8 cellular contexts compared by ENCODE assay signal in genomic region chr5:39547548-39548154, GRCh38.
DNase-seq lines count a peak whose midpoint lies in the region; ATAC-seq, FAIRE-seq and TF ChIP-seq lines count a peak whose summit lies in the region.

No MANE protein-coding gene starts in this region.

- H3K4me3 Mint-ChIP-seq in activated CD4-positive, alpha-beta T cell treated with anti-CD3 and anti-CD28 coated beads, Interleukin-2, amount 10 ng/mL, durations not matched to agents 24 days and 14 days: no peak overlapping the region

- H3K27ac ChIP-seq in parathyroid adenoma: no peak overlapping the region

- ATAC-seq in GM18858 (IDR thresholded peaks at IDR 0.05; ENCODE audit: unreplicated experiment): no peak
- no peak for ATAC-seq in HG02938 (IDR thresholded peaks at IDR 0.05; ENCODE audit: unreplicated experiment)

- H3K27me3 ChIP-seq in parathyroid adenoma (ENCODE audit: control insufficient read depth, insufficient read depth, low read length): no peaks in the 10 kb centered on the region

- peak; percentile 65 for TF ChIP-seq CTCF in foreskin fibroblast (IDR thresholded peaks at IDR 0.05; ENCODE audit: low read depth, low read length)
- peak; percentile 62 for TF ChIP-seq CTCF in parathyroid adenoma (IDR thresholded peaks at IDR 0.05)

- peaks cover 2% of the 10 kb centered on the region for H3K4me1 Mint-ChIP-seq in activated CD4-positive, alpha-beta T cell treated with anti-CD3 and anti-CD28 coated beads, Interleukin-2, amount 10 ng/mL, durations not matched to agents 24 days and 14 days

- no peak overlapping the region for H3K27ac Mint-ChIP-seq in activated CD4-positive, alpha-beta T cell treated with anti-CD3 and anti-CD28 coated beads, Interleukin-2, amount 10 ng/mL, durations not matched to agents 24 days and 14 days

- H3K4me2 ChIP-seq in parathyroid adenoma (ENCODE audit: low read length): peak overlapping the region; percentile 21

- H3K79me2 ChIP-seq in parathyroid adenoma: no peaks in the 10 kb centered on the region

- H3K36me3 ChIP-seq in parathyroid adenoma (ENCODE audit: control insufficient read depth, insufficient read depth, low read length): no peaks in the 10 kb centered on the region

- no peaks in the 10 kb centered on the region for H3K36me3 Mint-ChIP-seq in activated CD4-positive, alpha-beta T cell treated with anti-CD3 and anti-CD28 coated beads, Interleukin-2, amount 10 ng/mL, durations not matched to agents 24 days and 14 days (ENCODE audit: low read depth)

- H3K9ac ChIP-seq in parathyroid adenoma: no peak overlapping the region

- no peaks in the 10 kb centered on the region for H3K9me3 ChIP-seq in parathyroid adenoma (ENCODE audit: control insufficient read depth, low read length)

- peak overlapping the region; percentile 30 for H2AFZ ChIP-seq in parathyroid adenoma

- peak; percentile 92 for FAIRE-seq in TTC549 (lab: Jason Lieb, UNC)

- peak; percentile 73 for DNase-seq in activated CD4-positive, alpha-beta T cell treated with anti-CD3 and anti-CD28 coated beads, Interleukin-2, amount 10 ng/mL, durations not matched to agents 24 days and 14 days
- DNase-seq in activated CD4-positive, alpha-beta T cell treated with anti-CD3 and anti-CD28 coated beads for 48 hours: no peak
- DNase-seq in LoVo (ENCODE audit: low spot score) (peak; percentile 61), foreskin fibroblast (peak; percentile 33 to 78)

- intact Hi-C loops in activated CD4-positive, alpha-beta T cell treated with anti-CD3 and anti-CD28 coated beads, Interleukin-2, amount 10 ng/mL, durations not matched to agents 24 days and 14 days (cut with micrococcal nuclease): loop anchor here (1.0 to 10.0 kb wide), 3 partner anchors 171 to 393 kb away; no protein-coding TSS in a partner anchor

- H3K4me3 ChIP-seq in foreskin fibroblast (ENCODE audit: low read depth in 1 of 2, low read length in 2 of 2) (no peak overlapping the region), parathyroid adenoma (ENCODE audit: low read depth, low read length) (no peak overlapping the region)

- peaks cover 17% of the 10 kb centered on the region for H3K27me3 Mint-ChIP-seq in activated CD4-positive, alpha-beta T cell treated with anti-CD3 and anti-CD28 coated beads, Interleukin-2, amount 10 ng/mL, durations not matched to agents 24 days and 14 days

- no peaks in the 10 kb centered on the region for H3K9me3 Mint-ChIP-seq in activated CD4-positive, alpha-beta T cell treated with anti-CD3 and anti-CD28 coated beads, Interleukin-2, amount 10 ng/mL, durations not matched to agents 24 days and 14 days

- H3K4me1 ChIP-seq in parathyroid adenoma: no peaks in the 10 kb centered on the region
